10 cellular contexts compared by ENCODE assay signal in genomic region chr4:146458594-146458993, GRCh38.
DNase-seq lines count a peak whose midpoint lies in the region; ATAC-seq and TF ChIP-seq lines count a peak whose summit lies in the region.
"Had no signal": no experiment of that assay in that cellular context is flagged by ENCODE, and none has a peak within 500 bp of the region (broad histone marks: within the 10 kb centered on the region; RNA-seq: fewer than 3 reads in every experiment).

No MANE protein-coding gene starts in this region.

- H3K36me3 Mint-ChIP-seq in activated naive CD4-positive, alpha-beta T cell treated with anti-CD3 and anti-CD28 coated beads for 36 hours (ENCODE audit: low read depth) = peaks cover 12% of the 10 kb centered on the region
- peaks cover 13 to 15% of the 10 kb centered on the region in 2 donors for H3K36me3 Mint-ChIP-seq in stimulated activated naive B cell treated with anti-CD40 and anti-IgM and Interleukin-4, amounts not matched to agents 10 μg/mL and 1 μg/mL and 100 μg/mL, for 72 hours

- DNase-seq in activated naive CD4-positive, alpha-beta T cell treated with anti-CD3 and anti-CD28 coated beads for 36 hours = peak; percentile 15
- no peak for DNase-seq in activated naive CD4-positive, alpha-beta T cell treated with Interleukin-2 at 50 U/mL for 16 hours
- DNase-seq in OCI-M1 (lab: John Stamatoyannopoulos, UW) (peak; percentile 87), foreskin fibroblast (no peak), iPS-NIHi11 (ENCODE audit: low spot score) (no peak), DMS153 (lab: John Stamatoyannopoulos, UW) (no peak)
- no peak for DNase-seq in stimulated activated naive B cell treated with anti-CD40 and anti-IgM and Interleukin-4, amounts not matched to agents 10 μg/mL and 1 μg/mL and 100 μg/mL, for 72 hours
- DNase-seq: adrenal gland, heart right ventricle had no signal

- TF ChIP-seq CTCF in foreskin fibroblast (IDR thresholded peaks at IDR 0.05; ENCODE audit: low read depth, low read length) = no peak

- CTCF ChIA-PET in activated naive CD4-positive, alpha-beta T cell treated with anti-CD3 and anti-CD28 coated beads for 36 hours (lab: Charles Lee) = no interaction called here

- H3K27me3 Mint-ChIP-seq in activated naive CD4-positive, alpha-beta T cell treated with anti-CD3 and anti-CD28 coated beads for 36 hours (ENCODE audit: low read depth) = no peaks in the 10 kb centered on the region
- H3K27me3 Mint-ChIP-seq in stimulated activated naive B cell treated with anti-CD40 and anti-IgM and Interleukin-4, amounts not matched to agents 10 μg/mL and 1 μg/mL and 100 μg/mL, for 72 hours = no peaks in the 10 kb centered on the region

- H3K27ac Mint-ChIP-seq in activated naive CD4-positive, alpha-beta T cell treated with anti-CD3 and anti-CD28 coated beads for 36 hours = peak overlapping the region; percentile 91
- peak overlapping the region; percentile 42 for H3K27ac Mint-ChIP-seq in stimulated activated naive B cell treated with anti-CD40 and anti-IgM and Interleukin-4, amounts not matched to agents 10 μg/mL and 1 μg/mL and 100 μg/mL, for 72 hours

- no peak overlapping the region for H3K4me3 ChIP-seq in foreskin fibroblast (ENCODE audit: low read depth in 1 of 2, low read length in 2 of 2)
- H3K4me3 ChIP-seq: adrenal gland, heart right ventricle had no signal

- peak; percentile 97 for ATAC-seq in HG02852 (IDR thresholded peaks at IDR 0.05; ENCODE audit: unreplicated experiment)
- ATAC-seq in stimulated activated naive B cell treated with anti-CD40 and anti-IgM and Interleukin-4, amounts not matched to agents 10 μg/mL and 1 μg/mL and 100 μg/mL, for 72 hours (replicated peaks) = peak; percentile 78 to 84
- ATAC-seq: heart right ventricle had no signal

- peaks cover 32% of the 10 kb centered on the region for H3K4me1 Mint-ChIP-seq in activated naive CD4-positive, alpha-beta T cell treated with anti-CD3 and anti-CD28 coated beads for 36 hours (ENCODE audit: low read depth)
- peaks cover 7% of the 10 kb centered on the region in 2 donors for H3K4me1 Mint-ChIP-seq in stimulated activated naive B cell treated with anti-CD40 and anti-IgM and Interleukin-4, amounts not matched to agents 10 μg/mL and 1 μg/mL and 100 μg/mL, for 72 hours

- peaks cover 2% of the 10 kb centered on the region for H3K9me3 Mint-ChIP-seq in activated naive CD4-positive, alpha-beta T cell treated with anti-CD3 and anti-CD28 coated beads for 36 hours
- peaks cover 4 to 5% of the 10 kb centered on the region in 2 donors for H3K9me3 Mint-ChIP-seq in stimulated activated naive B cell treated with anti-CD40 and anti-IgM and Interleukin-4, amounts not matched to agents 10 μg/mL and 1 μg/mL and 100 μg/mL, for 72 hours

- intact Hi-C loops in activated naive CD4-positive, alpha-beta T cell treated with anti-CD3 and anti-CD28 coated beads for 36 hours (cut with micrococcal nuclease) = loop anchor here (1.0 to 10.0 kb wide), 12 partner anchors 8 to 1278 kb away; partner anchors contain the start of genes LSM6, OTUD4, SLC10A7 and TMEM184C

- H3K4me3 Mint-ChIP-seq in activated naive CD4-positive, alpha-beta T cell treated with anti-CD3 and anti-CD28 coated beads for 36 hours = peak overlapping the region; percentile 63
- no peak overlapping the region for H3K4me3 Mint-ChIP-seq in stimulated activated naive B cell treated with anti-CD40 and anti-IgM and Interleukin-4, amounts not matched to agents 10 μg/mL and 1 μg/mL and 100 μg/mL, for 72 hours

Comparison
In these comparisons a context has a peak if more than half of its experiments do, and no peak if none do; other contexts are left out.
1. DNase-seq: peak in activated naive CD4-positive, alpha-beta T cell treated with anti-CD3 and anti-CD28 coated beads for 36 hours (single experiment) and OCI-M1 (single experiment); none in activated naive CD4-positive, alpha-beta T cell treated with Interleukin-2 at 50 U/mL for 16 hours (single experiment), stimulated activated naive B cell treated with anti-CD40 and anti-IgM and Interleukin-4, amounts not matched to agents 10 μg/mL and 1 μg/mL and 100 μg/mL, for 72 hours (single experiment), foreskin fibroblast (0 of 2), iPS-NIHi11 (single experiment) and DMS153 (single experiment).